ENCODE assay signal across 2 cellular contexts in the genomic region with DNA sequence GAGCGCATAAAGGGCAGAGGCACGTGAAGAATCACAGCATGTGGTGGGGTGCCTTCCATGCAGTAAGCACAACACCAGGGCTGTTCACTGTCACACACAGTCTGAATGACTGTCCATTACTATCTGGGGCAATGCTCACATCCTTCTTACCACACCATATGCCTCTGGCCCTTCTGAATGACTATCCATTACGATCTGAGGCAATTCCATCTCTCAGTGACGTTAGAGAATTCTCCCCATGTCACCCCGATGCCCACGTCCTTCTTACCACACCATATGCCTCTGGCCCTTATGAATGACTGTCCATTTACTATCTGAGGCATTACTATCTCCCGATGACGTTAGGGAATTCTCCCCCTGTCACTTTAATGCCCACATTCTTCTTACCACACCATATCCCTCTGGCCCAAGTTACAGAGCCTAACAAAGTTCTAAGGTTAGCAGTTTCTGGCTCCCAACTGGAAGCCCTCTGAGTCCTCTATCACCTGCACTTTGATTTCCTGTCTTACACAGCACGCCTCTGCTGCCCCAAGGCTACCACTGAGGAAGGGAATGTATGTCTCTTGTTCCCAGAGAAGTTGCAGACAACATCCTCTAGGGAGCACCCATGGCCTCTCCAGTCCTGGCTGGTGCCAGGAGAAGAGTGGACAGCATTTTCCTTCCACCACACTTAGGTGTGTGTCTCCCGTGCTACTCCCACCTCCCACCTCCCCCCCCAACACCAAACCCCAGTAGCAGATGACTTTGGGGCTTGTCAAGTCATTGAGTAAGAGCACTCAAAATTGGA.
TF ChIP-seq lines count a peak whose summit lies in the region.

No MANE protein-coding gene starts in this region.

TF ChIP-seq in GM23338, 12 proteins besides CTCF, POLR2A, EP300 and RAD21 (continued from another document and continues in another):
- TF ChIP-seq ZNF462 (CRISPR knock-in tag; IDR thresholded peaks at IDR 0.05) (no peak), POLR2AphosphoS5 (IDR thresholded peaks at IDR 0.05; ENCODE audit: low read depth) (no peak), ETS1 (IDR thresholded peaks at IDR 0.05) (no peak), ZNF114 (CRISPR knock-in tag; IDR thresholded peaks at IDR 0.05) (no peak), EZH2 (IDR thresholded peaks at IDR 0.05; ENCODE audit: low read depth, unreplicated experiment) (no peak), CREB1 (CRISPR knock-in tag; IDR thresholded peaks at IDR 0.05; ENCODE audit: low read depth) (no peak), JUNB (IDR thresholded peaks at IDR 0.05; ENCODE audit: unreplicated experiment) (no peak), ZNF331 (CRISPR knock-in tag; IDR thresholded peaks at IDR 0.05; ENCODE audit: low read depth) (no peak), EZH2phosphoT487 (IDR thresholded peaks at IDR 0.05; ENCODE audit: unreplicated experiment) (no peak), NANOG (IDR thresholded peaks at IDR 0.05; ENCODE audit: borderline replicate concordance) (no peak)

TF ChIP-seq in WTC11, 78 proteins besides CTCF, POLR2A, EP300 and RAD21 (continued from another document):
- TF ChIP-seq ZNF138 (CRISPR knock-in tag; conservative IDR thresholded peaks at IDR 0.05), result no peak
- no peak for TF ChIP-seq MXD4 (CRISPR knock-in tag; IDR thresholded peaks at IDR 0.05; ENCODE audit: borderline replicate concordance)
- TF ChIP-seq TEAD1 (CRISPR knock-in tag; IDR thresholded peaks at IDR 0.05), result no peak
- TF ChIP-seq NFYB (CRISPR knock-in tag; conservative IDR thresholded peaks at IDR 0.05; ENCODE audit: low read depth), result no peak
- no peak for TF ChIP-seq NFATC4 (CRISPR knock-in tag; IDR thresholded peaks at IDR 0.05)
- TF ChIP-seq AFF4 (CRISPR knock-in tag; IDR thresholded peaks at IDR 0.05; ENCODE audit: borderline replicate concordance), result no peak
- TF ChIP-seq, protein P1, sequence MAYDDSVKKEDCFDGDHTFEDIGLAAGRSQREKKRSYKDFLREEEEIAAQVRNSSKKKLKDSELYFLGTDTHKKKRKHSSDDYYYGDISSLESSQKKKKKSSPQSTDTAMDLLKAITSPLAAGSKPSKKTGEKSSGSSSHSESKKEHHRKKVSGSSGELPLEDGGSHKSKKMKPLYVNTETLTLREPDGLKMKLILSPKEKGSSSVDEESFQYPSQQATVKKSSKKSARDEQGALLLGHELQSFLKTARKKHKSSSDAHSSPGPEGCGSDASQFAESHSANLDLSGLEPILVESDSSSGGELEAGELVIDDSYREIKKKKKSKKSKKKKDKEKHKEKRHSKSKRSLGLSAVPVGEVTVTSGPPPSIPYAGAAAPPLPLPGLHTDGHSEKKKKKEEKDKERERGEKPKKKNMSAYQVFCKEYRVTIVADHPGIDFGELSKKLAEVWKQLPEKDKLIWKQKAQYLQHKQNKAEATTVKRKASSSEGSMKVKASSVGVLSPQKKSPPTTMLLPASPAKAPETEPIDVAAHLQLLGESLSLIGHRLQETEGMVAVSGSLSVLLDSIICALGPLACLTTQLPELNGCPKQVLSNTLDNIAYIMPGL (CRISPR knock-in tag; IDR thresholded peaks at IDR 0.05), result no peak
- no peak for TF ChIP-seq IRF2 (CRISPR knock-in tag; IDR thresholded peaks at IDR 0.05; ENCODE audit: borderline replicate concordance, low read depth)
